Comparison of ENCODE assay signal across 33 cellular contexts in the genomic region with DNA sequence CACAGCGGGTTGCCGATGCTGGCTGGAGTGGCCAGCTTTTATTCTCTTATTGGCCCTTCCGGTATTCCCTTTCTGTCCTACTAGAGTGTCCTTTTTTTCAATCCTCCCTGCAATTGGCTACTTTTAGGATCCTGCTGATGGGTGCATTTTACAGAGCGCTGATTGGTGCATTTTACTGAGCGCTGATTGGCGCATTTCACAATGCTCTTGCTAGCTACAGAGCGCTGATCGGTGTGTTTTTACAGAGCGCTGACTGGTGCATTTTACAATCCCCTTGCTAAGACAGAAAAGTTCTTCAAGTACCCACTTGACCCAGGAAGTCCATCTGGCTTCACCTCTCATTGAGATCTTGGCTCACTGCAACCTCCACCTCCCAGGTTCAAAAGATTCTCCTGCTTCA.
"Had no signal": no experiment of that assay in that cellular context is flagged by ENCODE, and none has a peak within 500 bp of the region (broad histone marks: within the 10 kb centered on the region; RNA-seq: fewer than 3 reads in every experiment).

No MANE protein-coding gene starts in this region.

- H3K36me3 Mint-ChIP-seq: natural killer cell, neural progenitor cell had no signal

- H3K4me3 Mint-ChIP-seq: naive thymus-derived CD4-positive, alpha-beta T cell; natural killer cell; nephron; neural progenitor cell; stimulated activated memory B cell treated with anti-CD40 and anti-IgM and Interleukin-4, amounts not matched to agents 10 μg/mL and 1 μg/mL and 100 μg/mL, for 72 hours; stimulated activated naive CD8-positive, alpha-beta T cell treated with anti-CD3 and anti-CD28 coated beads, Interleukin-15, amount 100 ng/mL, for 72 hours had no signal

- FAIRE-seq: urothelium cell line had no signal

- H3K9me3 Mint-ChIP-seq: natural killer cell had no signal

- H2AFZ ChIP-seq: neural progenitor cell, parathyroid adenoma had no signal

- ATAC-seq: naive thymus-derived CD4-positive, alpha-beta T cell; natural killer cell; psoas muscle; sciatic nerve; stimulated activated memory B cell treated with anti-CD40 and anti-IgM and Interleukin-4, amounts not matched to agents 10 μg/mL and 1 μg/mL and 100 μg/mL, for 72 hours; stimulated activated naive CD8-positive, alpha-beta T cell treated with anti-CD3 and anti-CD28 coated beads, Interleukin-15, amount 100 ng/mL, for 72 hours; stimulated activated naive CD8-positive, alpha-beta T cell treated with anti-CD3 and anti-CD28 coated beads, Interleukin-15, Interleukin-2, amounts not matched to agents 100 U/mL and 50 U/mL, for 24 hours had no signal

- H3K4me3 ChIP-seq: neural progenitor cell, ovary, psoas muscle, skin epidermis, smooth muscle cell, spleen, suprapubic skin, thoracic aorta, thyroid gland, tibial nerve, upper lobe of left lung, vagina had no signal

- H3K79me2 ChIP-seq: parathyroid adenoma had no signal

- H3K27me3 ChIP-seq: neural progenitor cell, ovary, suprapubic skin, thyroid gland, tibial nerve, upper lobe of left lung, vagina had no signal

- H3K27ac Mint-ChIP-seq: naive thymus-derived CD4-positive, alpha-beta T cell; natural killer cell; nephron; neural progenitor cell; progenitor cell of endocrine pancreas; stimulated activated memory B cell treated with anti-CD40 and anti-IgM and Interleukin-4, amounts not matched to agents 10 μg/mL and 1 μg/mL and 100 μg/mL, for 72 hours; stimulated activated naive CD8-positive, alpha-beta T cell treated with anti-CD3 and anti-CD28 coated beads, Interleukin-15, amount 100 ng/mL, for 72 hours had no signal

- H3K27me3 Mint-ChIP-seq: progenitor cell of endocrine pancreas; stimulated activated memory B cell treated with anti-CD40 and anti-IgM and Interleukin-4, amounts not matched to agents 10 μg/mL and 1 μg/mL and 100 μg/mL, for 72 hours had no signal

- DNase-seq: naive thymus-derived CD4-positive, alpha-beta T cell; natural killer cell; occipital lobe; ovary; posterior cingulate gyrus; psoas muscle; right cardiac atrium; spleen; stimulated activated CD4-positive, alpha-beta T cell treated with anti-CD3 and anti-CD28 coated beads, Interleukin-12 subunit alpha, Interleukin-12 subunit beta, amount 100 ng/mL, for 4 hours; stimulated activated CD4-positive, alpha-beta T cell treated with anti-CD3 and anti-CD28 coated beads, Interleukin-1b, Interleukin-23, amount 100 ng/mL, for 48 hours; stimulated activated CD4-positive, alpha-beta T cell treated with anti-CD3 and anti-CD28 coated beads, Interleukin-4, amount 100 ng/mL, for 1 hour; stimulated activated CD4-positive, alpha-beta T cell treated with anti-CD3 and anti-CD28 coated beads, Interleukin-4, amount 100 ng/mL, for 4 hours; stimulated activated CD8-positive, alpha-beta memory T cell treated with anti-CD3 and anti-CD28 coated beads, Interleukin-4, amount 100 ng/mL, for 48 hours; stimulated activated naive CD4-positive, alpha-beta T cell; stimulated activated naive CD8-positive, alpha-beta T cell treated with anti-CD3 and anti-CD28 coated beads, Interleukin-15, amount 100 ng/mL, for 72 hours; stimulated activated naive CD8-positive, alpha-beta T cell treated with anti-CD3 and anti-CD28 coated beads, Interleukin-15, Interleukin-2, amounts not matched to agents 100 U/mL and 50 U/mL, for 24 hours; substantia nigra; thyroid gland; trophoblast cell had no signal

- H3K9ac ChIP-seq: neural progenitor cell, parathyroid adenoma had no signal

- H3K4me1 Mint-ChIP-seq: naive thymus-derived CD4-positive, alpha-beta T cell; natural killer cell; nephron; stimulated activated memory B cell treated with anti-CD40 and anti-IgM and Interleukin-4, amounts not matched to agents 10 μg/mL and 1 μg/mL and 100 μg/mL, for 72 hours; stimulated activated naive CD8-positive, alpha-beta T cell treated with anti-CD3 and anti-CD28 coated beads, Interleukin-15, amount 100 ng/mL, for 72 hours had no signal

- H3K4me2 ChIP-seq: neural progenitor cell, smooth muscle cell had no signal

- H3K4me1 ChIP-seq: neural progenitor cell, parathyroid adenoma, psoas muscle, suprapubic skin, thyroid gland, tibial nerve, vagina had no signal

- H3K9me3 ChIP-seq: ovary, suprapubic skin, thoracic aorta, thyroid gland, vagina had no signal

- H3K27ac ChIP-seq: neural progenitor cell, ovary, parathyroid adenoma, psoas muscle, skin epidermis, spleen, suprapubic skin, thoracic aorta, thyroid gland, tibial nerve, upper lobe of left lung, vagina had no signal

- H3K36me3 ChIP-seq: neural progenitor cell, ovary, spleen, suprapubic skin, thoracic aorta, thyroid gland, tibial nerve, upper lobe of left lung, vagina had no signal
